Comparison of ENCODE assay signal across 1 cellular context in genomic region chr19:4361152-4362037, GRCh38.
TF ChIP-seq lines count a peak whose summit lies in the region.

No MANE protein-coding gene starts in this region.

TF ChIP-seq in HEK293T, 16 proteins besides CTCF, POLR2A, EP300 and RAD21 (continued from another document):
- no peak for TF ChIP-seq ZNF384 (IDR thresholded peaks at IDR 0.05)
